In the genomic region with DNA sequence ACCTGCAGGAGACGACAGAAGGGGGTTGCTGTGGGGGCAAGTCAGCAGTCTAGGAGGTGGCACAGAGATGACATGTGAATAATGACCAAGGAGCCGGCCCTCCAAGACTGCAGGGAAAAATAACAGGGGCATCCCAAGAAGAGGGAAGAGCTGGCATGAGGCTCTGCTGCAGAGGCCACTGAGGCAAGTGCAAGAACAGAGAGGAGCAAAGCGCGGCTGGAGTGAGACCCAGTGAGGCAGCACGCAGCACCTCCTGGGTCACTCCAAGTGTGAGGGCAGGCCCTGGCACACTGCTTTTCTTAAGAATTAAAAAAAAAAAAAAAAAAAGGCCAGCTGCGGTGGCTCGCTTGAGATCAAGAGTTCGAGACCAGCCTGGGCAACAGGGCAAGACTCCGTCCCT, we compare ENCODE assay signal across 9 cellular contexts.
DNase-seq lines count a peak whose midpoint lies in the region; ATAC-seq and TF ChIP-seq lines count a peak whose summit lies in the region.
"Had no signal": no experiment of that assay in that cellular context is flagged by ENCODE, and none has a peak within 500 bp of the region (broad histone marks: within the 10 kb centered on the region; RNA-seq: fewer than 3 reads in every experiment).

No MANE protein-coding gene starts in this region.

- 100% methylated on average over 4 of the region's 9 CpGs for WGBS in right lobe of liver (ENCODE audit: insufficient coverage, low coverage, low lambda C conversion rate, missing lambda C conversion rate)

- H3K27ac ChIP-seq in left ventricle myocardium inferior (replicated peaks) (peak overlapping the region; percentile 76), ascending aorta (peak overlapping the region; percentile 77 to 81), uterus (peak overlapping the region; percentile 69 to 84), right lobe of liver (no peak overlapping the region)

- H3K9me3 Mint-ChIP-seq in nephron = no peaks in the 10 kb centered on the region

- no peak for TF ChIP-seq POLR2A in uterus (IDR thresholded peaks at IDR 0.05)
- no peak for TF ChIP-seq POLR2A in right lobe of liver (IDR thresholded peaks at IDR 0.05)

- no peaks in the 10 kb centered on the region for H3K27me3 ChIP-seq in left ventricle myocardium inferior (ENCODE audit: low read depth)
- H3K27me3 ChIP-seq in ascending aorta = no peaks in the 10 kb centered on the region
- no peaks in the 10 kb centered on the region for H3K27me3 ChIP-seq in uterus
- no peaks in the 10 kb centered on the region for H3K27me3 ChIP-seq in right lobe of liver

- H3K36me3 Mint-ChIP-seq in nephron (ENCODE audit: low read depth) = no peaks in the 10 kb centered on the region

- no peak overlapping the region for H3K4me3 ChIP-seq in left ventricle myocardium inferior
- H3K4me3 ChIP-seq in ascending aorta = no peak overlapping the region
- no peak overlapping the region for H3K4me3 ChIP-seq in uterus
- no peak overlapping the region for H3K4me3 ChIP-seq in right lobe of liver

- H3K36me3 ChIP-seq in left ventricle myocardium inferior (peaks cover 5% of the 10 kb centered on the region), ascending aorta (no peaks in the 10 kb centered on the region), uterus (no peaks in the 10 kb centered on the region), right lobe of liver (peaks cover 0 to 5% (median 0%) of the 10 kb centered on the region in 4 donors)

- no peak for TF ChIP-seq CTCF in left ventricle myocardium inferior (IDR thresholded peaks at IDR 0.05; ENCODE audit: borderline replicate concordance)
- no peak for TF ChIP-seq CTCF in ascending aorta (IDR thresholded peaks at IDR 0.05)
- no peak for TF ChIP-seq CTCF in nephron (IDR thresholded peaks at IDR 0.05; ENCODE audit: unreplicated experiment in 3 of 3)
- no peak for TF ChIP-seq CTCF in uterus (IDR thresholded peaks at IDR 0.05)
- no peak for TF ChIP-seq CTCF in right lobe of liver (IDR thresholded peaks at IDR 0.05)

- no peak for ATAC-seq in Right ventricle myocardium inferior
- no peak for ATAC-seq in right lobe of liver

- no peaks in the 10 kb centered on the region for H3K27me3 Mint-ChIP-seq in nephron (ENCODE audit: low read depth)

- intact Hi-C loops in left ventricle myocardium inferior (cut with micrococcal nuclease) (loop anchor here (10.0 kb wide), 1 partner anchor 73 kb away; no protein-coding TSS in a partner anchor), Right ventricle myocardium inferior (cut with DNase I) (loop anchor here (5.0 kb wide), 3 partner anchors 65 to 190 kb away; no protein-coding TSS in a partner anchor), ascending aorta (cut with DNase I) (no loop called here), uterus (cut with DNase I; ENCODE audit: low total_unique reads) (loop anchor here (5.0 to 10.0 kb wide), 3 partner anchors 47 to 255 kb away; partner anchors contain the start of gene CAPZB), right lobe of liver (cut with DNase I) (loop anchor here (5.0 to 10.0 kb wide), 2 partner anchors 60 to 193 kb away; no protein-coding TSS in a partner anchor)

- peak overlapping the region; percentile 65 to 97 (median 96) for H3K27ac Mint-ChIP-seq in nephron

- H3K4me3 Mint-ChIP-seq in nephron = no peak overlapping the region

- H3K4me1 ChIP-seq in left ventricle myocardium inferior = peaks cover 68% of the 10 kb centered on the region
- peaks cover 13 to 63% of the 10 kb centered on the region in 2 donors for H3K4me1 ChIP-seq in ascending aorta
- peaks cover 4 to 21% of the 10 kb centered on the region in 2 donors for H3K4me1 ChIP-seq in uterus
- H3K4me1 ChIP-seq in right lobe of liver = peaks cover 0 to 5% (median 2%) of the 10 kb centered on the region in 4 donors

- peaks cover 48% of the 10 kb centered on the region for H3K4me1 Mint-ChIP-seq in nephron

- no peak for DNase-seq in left ventricle myocardium inferior
- no peak for DNase-seq in Right ventricle myocardium inferior (ENCODE audit: missing footprints)
- no peak for DNase-seq in ascending aorta (ENCODE audit: low spot score in 2 of 2)
- DNase-seq in uterus = no peak
- no peak for DNase-seq in right lobe of liver
- no peak for DNase-seq in globus pallidus (ENCODE audit: low spot score)
- no peak for DNase-seq in HPDE6-E6E7 (ENCODE audit: extremely low spot score)
- DNase-seq: NCI-H2171 had no signal

- H3K9me3 ChIP-seq in left ventricle myocardium inferior (replicated peaks) = no peaks in the 10 kb centered on the region
- no peaks in the 10 kb centered on the region for H3K9me3 ChIP-seq in ascending aorta
- H3K9me3 ChIP-seq in uterus = no peaks in the 10 kb centered on the region
- H3K9me3 ChIP-seq in right lobe of liver = no peaks in the 10 kb centered on the region

Comparison
In these comparisons a context has a peak if more than half of its experiments do, and no peak if none do; other contexts are left out.
1. H3K27ac ChIP-seq: peak in left ventricle myocardium inferior (single experiment), ascending aorta (2 of 2) and uterus (2 of 2); none in right lobe of liver (0 of 3).